In genomic region chr22:46104170-46104880, GRCh38 we compare ENCODE assay signal across 13 cellular contexts. TPM values are rescaled to one million over a fixed set of nuclear protein-coding genes. Genes with fewer than 3 reads are reported as not detected.
DNase-seq lines count a peak whose midpoint lies in the region; ATAC-seq, FAIRE-seq and TF ChIP-seq lines count a peak whose summit lies in the region.
"Had no signal": no experiment of that assay in that cellular context is flagged by ENCODE, and none has a peak within 500 bp of the region (broad histone marks: within the 10 kb centered on the region; RNA-seq: fewer than 3 reads in every experiment).

No MANE protein-coding gene starts in this region.

- no peak overlapping the region for H2BK120ac ChIP-seq in H1 (replicated peaks; ENCODE audit: low read depth, low read length)

- H3K18ac ChIP-seq in H1 (ENCODE audit: extremely low read depth, low read length), result no peak overlapping the region

- POLR2A ChIA-PET in Panc1 (lab: Charles Lee), result no interaction called here
- POLR2A ChIA-PET in H1 (lab: Charles Lee; ENCODE audit: partially characterized antibody), result no interaction called here
- POLR2A ChIA-PET in GM10248 (lab: Yijun Ruan, JAX), result no interaction called here

- no peak overlapping the region for H2BK20ac ChIP-seq in H1 (ENCODE audit: low read length)

- H2BK12ac ChIP-seq in H1 (ENCODE audit: low read depth, low read length), result no peak overlapping the region

- H3K79me1 ChIP-seq in H1 (ENCODE audit: low read depth, low read length), result no peaks in the 10 kb centered on the region

- peak; percentile 0; the same call in 1 of the 2 replicates for ATAC-seq in Panc1
- ATAC-seq in GM21576 (IDR thresholded peaks at IDR 0.05; ENCODE audit: unreplicated experiment), result no peak

- H3K23ac ChIP-seq in H1 (ENCODE audit: insufficient read length), result no peak overlapping the region

- no TSS peak for BruUV-seq in Panc1 (replicated peaks; lab: Mats Ljungman, UMichigan)

- CTCF ChIA-PET in Panc1 (lab: Charles Lee), result no interaction called here
- CTCF ChIA-PET in H1 (lab: Charles Lee; ENCODE audit: partially characterized antibody), result interaction anchor here (1.0 kb wide), 1 partner anchor 17 kb away, joined by 3 read pairs; no protein-coding TSS in a partner anchor
- CTCF ChIA-PET in GM10248 (lab: Yijun Ruan, JAX), result no interaction called here

- TF ChIP-seq RAD21 in H1 (IDR thresholded peaks at IDR 0.05 in 1 of 2, conservative IDR thresholded peaks at IDR 0.05 in 1 of 2; ENCODE audit: low read depth in 2 of 2, low read length in 2 of 2), result no peak

- H3K9me3 ChIP-seq in Panc1 (ENCODE audit: control insufficient read depth, insufficient read depth, low read depth, low read length), result no peaks in the 10 kb centered on the region
- H3K9me3 ChIP-seq in H1 (ENCODE audit: insufficient read depth in 2 of 2, low read depth in 1 of 2, low read length in 1 of 2), result no peaks in the 10 kb centered on the region
- no peaks in the 10 kb centered on the region for H3K9me3 ChIP-seq in testis

- H3K56ac ChIP-seq in H1 (replicated peaks; ENCODE audit: insufficient read length, low read depth, low read length), result no peak overlapping the region

- no peak for FAIRE-seq in H1 (lab: Jason Lieb, UNC)

- H4K91ac ChIP-seq in H1 (replicated peaks; ENCODE audit: insufficient read length, low read length), result no peak overlapping the region

- H3K27ac ChIP-seq in Panc1 (ENCODE audit: low read length) (peak overlapping the region; percentile 89), H1 (ENCODE audit: low read depth, low read length) (no peak overlapping the region), testis (peak overlapping the region; percentile 91 to 95)

- H2AFZ ChIP-seq in H1 (ENCODE audit: low read length), result no peak overlapping the region

- H4K20me1 ChIP-seq in H1 (replicated peaks in 1 of 2; ENCODE audit: control insufficient read depth in 1 of 2, insufficient read depth in 2 of 2, low read length in 2 of 2), result no peaks in the 10 kb centered on the region

- H3K4me1 ChIP-seq in Panc1 (ENCODE audit: control insufficient read depth, insufficient read depth, low read length), result peaks cover 91% of the 10 kb centered on the region
- no peaks in the 10 kb centered on the region; a peak in 2 of 7 replicates for H3K4me1 ChIP-seq in H1 (replicated peaks in 1 of 4; ENCODE audit: control insufficient read depth in 3 of 4, insufficient read depth in 4 of 4, low read length in 3 of 4)
- peaks cover 90% of the 10 kb centered on the region for H3K4me1 ChIP-seq in testis

- H3K14ac ChIP-seq in H1 (ENCODE audit: insufficient read length), result no peak overlapping the region

- no peak overlapping the region for H3K9ac ChIP-seq in H1 (replicated peaks in 1 of 4; ENCODE audit: extremely low read depth in 1 of 4, low read depth in 3 of 4, low read length in 3 of 4)

- H3K27me3 ChIP-seq in Panc1 (ENCODE audit: control insufficient read depth, insufficient read depth, low read length), result no peaks in the 10 kb centered on the region
- no peaks in the 10 kb centered on the region for H3K27me3 ChIP-seq in H1 (replicated peaks in 1 of 4; ENCODE audit: control insufficient read depth in 3 of 4, extremely low read depth in 1 of 4, insufficient read depth in 3 of 4, low read length in 3 of 4)
- no peaks in the 10 kb centered on the region for H3K27me3 ChIP-seq in testis

- H3K4me2 ChIP-seq in H1 (ENCODE audit: insufficient read depth in 1 of 2, low read depth in 2 of 2, low read length in 2 of 2), result no peak overlapping the region

- H4K8ac ChIP-seq in H1 (ENCODE audit: extremely low read depth, insufficient read depth, low read length), result peak overlapping the region; percentile 51; the same call in 1 of the 2 replicates

- no peak overlapping the region for H3K4ac ChIP-seq in H1 (replicated peaks; ENCODE audit: insufficient read length, low read depth, low read length)

- H2BK15ac ChIP-seq in H1 (ENCODE audit: low read length), result no peak overlapping the region

- WGBS in H1 (ENCODE audit: extremely low coverage in 1 of 2, insufficient coverage in 1 of 2, insufficient read length in 1 of 2, insufficient replicate concordance in 2 of 2, low coverage in 1 of 2, low lambda C conversion rate in 2 of 2, missing lambda C conversion rate in 1 of 2), 2 experiments, result 94% methylated on average over 27 of the region's 40 CpGs; no CpG with 5 or more reads in 1 of the 2 experiments
- 4 to 8% methylated on average over 9 to 22 of the region's 40 CpGs for WGBS in testis, 2 donors

- intact Hi-C loops in Panc1 (cut with micrococcal nuclease; ENCODE audit: unreplicated experiment) (no loop called here), testis (cut with DNase I; ENCODE audit: low total_unique reads) (no loop called here)

- no peak overlapping the region for H2AK5ac ChIP-seq in H1 (ENCODE audit: low read depth, low read length)

- no peak for TF ChIP-seq EP300 in H1 (IDR thresholded peaks at IDR 0.05; ENCODE audit: borderline replicate concordance in 1 of 2, low read depth in 2 of 2, low read length in 2 of 2)

- H3K23me2 ChIP-seq in H1 (ENCODE audit: low read depth, low read length), result no peaks in the 10 kb centered on the region

- TF ChIP-seq POLR2A in H1 (IDR thresholded peaks at IDR 0.05; ENCODE audit: control extremely low read depth in 1 of 2, low read depth in 2 of 2, low read length in 2 of 2) (no peak), testis (IDR thresholded peaks at IDR 0.05) (no peak)

- H2BK5ac ChIP-seq in H1 (ENCODE audit: low read depth, low read length), result no peak overlapping the region

- H3K79me2 ChIP-seq in H1 (ENCODE audit: control insufficient read depth in 1 of 2, insufficient read depth in 2 of 2, low read length in 2 of 2), result no peaks in the 10 kb centered on the region

- no peak for DNase-seq in Panc1 (ENCODE audit: low read depth, low spot score)
- DNase-seq in H1 (ENCODE audit: low read depth in 1 of 2, low spot score in 2 of 2), result no peak
- peak; percentile 79 for DNase-seq in midbrain (lab: John Stamatoyannopoulos, UW)
- peak; percentile 95 for DNase-seq in testis
- no peak for DNase-seq in kidney tubule cell (ENCODE audit: low spot score)
- no peak for DNase-seq in GM10248 (ENCODE audit: extremely low spot score)
- no peak for DNase-seq in NCI-H2171 treated with DMSO at 0.1 percent for 48 hours (lab: John Stamatoyannopoulos, UW)
- DNase-seq: activated naive CD8-positive, alpha-beta T cell treated with anti-CD3 and anti-CD28 coated beads for 36 hours; DMS79; erythroblast; GOT3; stimulated activated CD4-positive, alpha-beta T cell treated with anti-CD3 and anti-CD28 coated beads, Interleukin-4, amount 100 ng/mL, for 24 hours had no signal

- TF ChIP-seq CTCF in Panc1 (IDR thresholded peaks at IDR 0.05), result no peak
- TF ChIP-seq CTCF in H1 (IDR thresholded peaks at IDR 0.05; ENCODE audit: control extremely low read depth in 1 of 3, insufficient read depth in 1 of 3, low read depth in 1 of 3, low read length in 3 of 3), result no peak
- no peak for TF ChIP-seq CTCF in testis (IDR thresholded peaks at IDR 0.05)
- no peak for TF ChIP-seq CTCF in GM10248 (IDR thresholded peaks at IDR 0.05; ENCODE audit: control extremely low read depth, extremely low read depth, low read depth, missing control alignments)

- H3K36me3 ChIP-seq in Panc1 (ENCODE audit: control insufficient read depth, insufficient read depth, low read length) (peaks cover 2% of the 10 kb centered on the region; the same call in 1 of the 2 replicates), H1 (ENCODE audit: control insufficient read depth in 2 of 4, insufficient read depth in 4 of 4, low read length in 3 of 4) (no peaks in the 10 kb centered on the region), testis (ENCODE audit: low read depth, missing control alignments) (no peaks in the 10 kb centered on the region)

- no peak overlapping the region for H3K4me3 ChIP-seq in Panc1 (ENCODE audit: low read depth in 2 of 2, low read length in 2 of 2)
- no peak overlapping the region for H3K4me3 ChIP-seq in H1 (ENCODE audit: extremely low read depth in 1 of 4, insufficient read depth in 2 of 4, low read depth in 3 of 4, low read length in 4 of 4)
- H3K4me3 ChIP-seq in testis, result peak overlapping the region; percentile 39 to 56

- in situ Hi-C loops in Panc1 (cut with HindIII; ENCODE audit: low pct_unique_long_range_greater_than_20kb, low sequenced_read_pairs), result no loop called here

- no peak overlapping the region for H4K5ac ChIP-seq in H1 (ENCODE audit: insufficient read length, low read depth, low read length)

TF ChIP-seq in H1, 55 proteins besides CTCF, POLR2A, EP300 and RAD21:
- TF ChIP-seq POU5F1 (IDR thresholded peaks at IDR 0.05; ENCODE audit: low read depth, low read length), result no peak
- TF ChIP-seq YY1 (IDR thresholded peaks at IDR 0.05; ENCODE audit: low read depth, low read length), result peak; percentile 93
- no peak for TF ChIP-seq SIX5 (IDR thresholded peaks at IDR 0.05; ENCODE audit: low read depth, low read length)
- TF ChIP-seq JUN (IDR thresholded peaks at IDR 0.05; ENCODE audit: low read depth, low read length), result no peak
- TF ChIP-seq SP2 (IDR thresholded peaks at IDR 0.05; ENCODE audit: low read length), result no peak
- no peak for TF ChIP-seq BACH1 (IDR thresholded peaks at IDR 0.05; ENCODE audit: low read length)
- TF ChIP-seq BRCA1 (IDR thresholded peaks at IDR 0.05; ENCODE audit: low read depth, low read length), result no peak
- no peak for TF ChIP-seq RBBP5 (IDR thresholded peaks at IDR 0.05; ENCODE audit: borderline replicate concordance, low read depth, low read length)
- no peak for TF ChIP-seq CHD1 (IDR thresholded peaks at IDR 0.05; ENCODE audit: low read depth, low read length)

RNA-seq across cellular contexts. Expression of gene PPARA, which starts 46.0 kb away (rescaled TPM):
- total RNA-seq in Panc1 (2021; ENCODE audit: unreplicated experiment) (10.7 TPM), testis (10 to 100 TPM; 18.1 to 19.9 TPM)
- 9.2 TPM for polyA plus RNA-seq in Panc1 (2012; ENCODE audit: insufficient read length)
- total RNA-seq in H1 (2021; fragmentation: NEBNext Ultra II Directional; extraction: Animal tissue kit (Norgen Biotek cat#: 25700)), result 8.2 and 10.0 TPM in 2 replicates
- polyA plus RNA-seq in H1 (2011; rRNA removed) (3.1 and 3.3 TPM in 2 replicates), testis (ENCODE audit: insufficient read depth, low read depth, low replicate concordance) (4.8 TPM)
- polyA plus RNA-seq in H1 (2011; cell fraction: cytosol; rRNA removed), result 3.6 TPM
- 9.9 TPM for polyA plus RNA-seq in H1 (2011; cell fraction: nucleus; rRNA removed)
- 3.8 to 4.8 TPM (median 4.5 TPM) in 4 replicates for polyA plus RNA-seq in H1 (2012, experiment 1 of 2)
- polyA plus RNA-seq in H1 (2012, experiment 2 of 2), result 3.1 TPM
- 3.9 TPM for polyA plus RNA-seq in H1 (2013, experiment 1 of 2)
- polyA plus RNA-seq in H1 (2013, experiment 2 of 2), result 3.4 TPM
- polyA minus RNA-seq in H1 (2011; rRNA and poly(A)+ RNA removed), result 6.5 and 7.4 TPM in 2 replicates
- polyA minus RNA-seq in H1 (2011; cell fraction: cytosol; rRNA and poly(A)+ RNA removed), result 3.2 TPM
- 14.7 TPM for polyA minus RNA-seq in H1 (2011; cell fraction: nucleus; rRNA and poly(A)+ RNA removed)

Comparison
In these comparisons a context has a peak if more than half of its experiments do, and no peak if none do; other contexts are left out.
1. DNase-seq: peak in midbrain (single experiment) and testis (single experiment); none in Panc1 (single experiment), H1 (0 of 2), kidney tubule cell (single experiment), GM10248 (single experiment) and NCI-H2171 treated with DMSO at 0.1 percent for 48 hours (single experiment).
2. H3K4me3 ChIP-seq: peak in testis (2 of 2); none in Panc1 (0 of 2) and H1 (0 of 4).